8 cellular contexts compared by ENCODE assay signal in the genomic region with DNA sequence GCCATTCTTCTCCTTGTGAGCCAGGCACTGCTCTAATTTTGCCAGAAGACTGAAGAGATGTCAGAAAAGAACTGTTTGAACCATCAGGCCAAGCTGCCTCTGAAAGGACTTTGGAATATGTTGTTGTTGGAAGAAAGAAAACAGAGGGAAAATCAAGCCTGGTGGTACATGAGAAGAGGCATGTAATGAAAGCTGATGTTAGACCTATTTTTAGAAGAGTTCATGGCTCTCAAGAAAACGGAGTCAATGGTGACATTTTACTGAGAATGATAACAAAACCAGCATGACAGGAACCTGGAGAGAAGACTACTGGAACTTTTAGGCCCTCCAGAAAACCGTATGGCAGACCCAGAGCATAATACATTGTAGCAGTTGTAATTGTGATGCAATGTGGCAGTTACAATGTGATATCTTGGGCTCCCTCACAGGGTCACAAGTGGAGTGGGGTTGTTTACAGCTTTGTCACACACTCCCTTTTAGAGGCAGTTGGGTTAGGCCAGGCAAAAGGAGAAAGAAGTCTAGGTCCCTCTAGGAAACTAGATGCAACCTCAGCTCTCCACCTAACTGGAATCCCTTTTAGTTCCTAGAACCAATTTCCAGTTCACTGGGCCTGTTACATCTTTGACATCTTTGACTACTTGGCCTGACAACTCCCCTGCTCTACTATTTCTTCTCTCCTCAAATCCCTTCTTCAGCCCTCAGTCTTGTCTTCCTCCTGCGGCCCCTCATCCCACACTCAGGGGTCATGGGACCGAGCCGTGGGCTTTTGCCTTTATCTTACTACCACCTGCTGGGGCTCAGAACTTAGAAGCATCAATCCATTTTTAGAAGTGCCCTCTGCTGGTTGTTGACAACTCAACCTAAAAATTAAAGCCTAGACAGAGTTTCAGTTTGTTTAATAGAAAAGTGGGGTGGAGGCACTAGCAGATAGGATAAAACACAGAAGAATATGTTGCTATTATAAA.
A peak's percentile ranks its signal among the peaks of the same experiment; 100 is the strongest.
DNase-seq lines count a peak whose midpoint lies in the region; ATAC-seq and TF ChIP-seq lines count a peak whose summit lies in the region.

No MANE protein-coding gene starts in this region.

- ATAC-seq in GM18870 (IDR thresholded peaks at IDR 0.05; ENCODE audit: unreplicated experiment) (peak; percentile 51), body of pancreas (no peak), HG03196 (IDR thresholded peaks at IDR 0.05; ENCODE audit: unreplicated experiment) (no peak)
- ATAC-seq in naive thymus-derived CD4-positive, alpha-beta T cell: peak; percentile 71

- peak overlapping the region in 3 of 9 donors; percentile 12 to 76 (median 62) for H3K27ac Mint-ChIP-seq in naive thymus-derived CD4-positive, alpha-beta T cell

- no peak overlapping the region for H3K27ac ChIP-seq in body of pancreas
- no peak overlapping the region for H3K27ac ChIP-seq in naive thymus-derived CD4-positive, alpha-beta T cell (ENCODE audit: low read depth, low read length)

- TF ChIP-seq POLR2A in body of pancreas (IDR thresholded peaks at IDR 0.05): no peak

- peaks cover 0 to 8% (median 0%) of the 10 kb centered on the region in 11 donors for H3K9me3 Mint-ChIP-seq in naive thymus-derived CD4-positive, alpha-beta T cell

- no peaks in the 10 kb centered on the region for H3F3A ChIP-seq in Loucy (ENCODE audit: low read depth)

- peaks cover 0 to 9% (median 0%) of the 10 kb centered on the region in 5 donors for H3K36me3 Mint-ChIP-seq in naive thymus-derived CD4-positive, alpha-beta T cell

- H3K27me3 ChIP-seq in Loucy (ENCODE audit: insufficient read depth, low read length, poor library complexity, severe bottlenecking) (no peaks in the 10 kb centered on the region), body of pancreas (no peaks in the 10 kb centered on the region)
- H3K27me3 ChIP-seq in naive thymus-derived CD4-positive, alpha-beta T cell (ENCODE audit: control insufficient read depth in 2 of 2, insufficient read depth in 2 of 2, low read length in 2 of 2): no peaks in the 10 kb centered on the region

- no peak overlapping the region for H3K4me3 ChIP-seq in Loucy (ENCODE audit: low read length, poor library complexity, severe bottlenecking)
- H3K4me3 ChIP-seq in body of pancreas: no peak overlapping the region
- no peak overlapping the region for H3K4me3 ChIP-seq in naive thymus-derived CD4-positive, alpha-beta T cell (ENCODE audit: low read length)

- intact Hi-C loops in body of pancreas (cut with DNase I): no loop called here
- intact Hi-C loops in naive thymus-derived CD4-positive, alpha-beta T cell (cut with micrococcal nuclease): loop anchor here (1.0 to 2.0 kb wide), 6 partner anchors 41 to 262 kb away; a partner anchor contains a TSS

- no peak overlapping the region for H3K9ac ChIP-seq in Loucy (ENCODE audit: low read depth, low read length, poor library complexity, severe bottlenecking)

- H2AFZ ChIP-seq in Loucy (ENCODE audit: low read length): no peak overlapping the region

- POLR2A ChIA-PET in naive thymus-derived CD4-positive, alpha-beta T cell (lab: Charles Lee): no interaction called here

- H3K79me2 ChIP-seq in Loucy (ENCODE audit: insufficient read depth, low read length): no peaks in the 10 kb centered on the region

- H3K9me3 ChIP-seq in Loucy (ENCODE audit: insufficient read depth, low read depth, low read length): no peaks in the 10 kb centered on the region; the same call in 1 of the 2 replicates
- H3K9me3 ChIP-seq in body of pancreas: no peaks in the 10 kb centered on the region
- no peaks in the 10 kb centered on the region for H3K9me3 ChIP-seq in naive thymus-derived CD4-positive, alpha-beta T cell (ENCODE audit: control insufficient read depth in 2 of 3, low read length in 3 of 3)

- H3K4me1 ChIP-seq in Loucy (ENCODE audit: insufficient read depth, low read length, poor library complexity, severe bottlenecking) (no peaks in the 10 kb centered on the region), body of pancreas (no peaks in the 10 kb centered on the region)
- no peaks in the 10 kb centered on the region for H3K4me1 ChIP-seq in naive thymus-derived CD4-positive, alpha-beta T cell (ENCODE audit: control insufficient read depth in 2 of 2, insufficient read depth in 2 of 2, low read length in 2 of 2)

- no peak overlapping the region for H3K4me2 ChIP-seq in Loucy (ENCODE audit: low read depth, low read length, poor library complexity, severe bottlenecking)

- 44 to 64% methylated on average over 5 of the region's 5 CpGs for WGBS in body of pancreas, 2 donors

- CTCF ChIA-PET in naive thymus-derived CD4-positive, alpha-beta T cell (lab: Charles Lee): interaction anchor here (0.7 to 2.5 kb wide), 7 partner anchors 33 to 164 kb away, joined by 3 to 11 read pairs (median 3); a partner anchor contains a TSS

- DNase-seq in CD1c-positive myeloid dendritic cell (ENCODE audit: extremely low spot score) (peak; percentile 34), body of pancreas (no peak), NCI-H1436 (lab: John Stamatoyannopoulos, UW) (no peak)
- DNase-seq in naive thymus-derived CD4-positive, alpha-beta T cell: peak in 5 of 9 donors; percentile 27 to 41 (median 31)
- no peak for DNase-seq in activated CD4-positive, alpha-beta T cell treated with anti-CD3 and anti-CD28 coated beads, Interleukin-2, amount 50 U/mL, for 4 hours

- H3K9me2 ChIP-seq in Loucy (replicated peaks; ENCODE audit: low read depth, low read length): no peaks in the 10 kb centered on the region

- H3K27me3 Mint-ChIP-seq in naive thymus-derived CD4-positive, alpha-beta T cell: no peaks in the 10 kb centered on the region

- H3K36me3 ChIP-seq in Loucy (ENCODE audit: insufficient read depth, low read length): no peaks in the 10 kb centered on the region
- no peaks in the 10 kb centered on the region for H3K36me3 ChIP-seq in body of pancreas (replicated peaks in 1 of 2; ENCODE audit: insufficient read depth in 1 of 2, low read depth in 2 of 2)
- no peaks in the 10 kb centered on the region for H3K36me3 ChIP-seq in naive thymus-derived CD4-positive, alpha-beta T cell (ENCODE audit: control insufficient read depth in 2 of 3, insufficient read depth in 3 of 3, low read length in 3 of 3)

- TF ChIP-seq CTCF in Loucy (conservative IDR thresholded peaks at IDR 0.05; ENCODE audit: low read length) (peak; percentile 81), body of pancreas (IDR thresholded peaks at IDR 0.05) (peak in 5 of 7 experiments; percentile 22 to 36 (median 27))

- H3K4me1 Mint-ChIP-seq in naive thymus-derived CD4-positive, alpha-beta T cell: peaks cover 0 to 32% (median 4%) of the 10 kb centered on the region in 7 donors

- H3K4me3 Mint-ChIP-seq in naive thymus-derived CD4-positive, alpha-beta T cell: no peak overlapping the region

- H4K20me1 ChIP-seq in Loucy (ENCODE audit: insufficient read depth, low read length, poor library complexity, severe bottlenecking): no peaks in the 10 kb centered on the region

Comparison
In these comparisons a context has a peak if more than half of its experiments do, and no peak if none do; other contexts are left out.
1. DNase-seq: peak in CD1c-positive myeloid dendritic cell (single experiment) and naive thymus-derived CD4-positive, alpha-beta T cell (5 of 9); none in body of pancreas (0 of 4), NCI-H1436 (single experiment) and activated CD4-positive, alpha-beta T cell treated with anti-CD3 and anti-CD28 coated beads, Interleukin-2, amount 50 U/mL, for 4 hours (0 of 2).
2. ATAC-seq: peak in GM18870 (single experiment) and naive thymus-derived CD4-positive, alpha-beta T cell (single experiment); none in body of pancreas (single experiment) and HG03196 (single experiment).